ENCODE assay signal across 1 cellular context in the genomic region with DNA sequence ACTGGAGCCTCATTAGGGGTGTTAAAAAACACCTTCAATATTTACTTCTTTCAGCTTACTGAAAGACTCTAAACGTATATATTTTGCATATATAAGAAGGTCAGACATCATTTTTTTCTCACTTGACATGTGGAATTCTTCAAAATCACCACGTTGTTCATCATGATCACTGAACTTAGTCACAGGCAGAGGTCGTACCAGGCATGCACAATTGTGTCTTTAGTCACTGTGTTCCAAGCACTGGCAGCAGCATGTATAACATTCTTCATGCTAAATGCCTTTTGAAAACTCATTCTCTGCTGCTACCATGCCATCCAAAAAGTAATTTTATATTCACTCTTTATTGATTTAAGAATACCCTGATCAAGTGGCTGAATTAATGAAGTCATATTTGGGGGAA.
TF ChIP-seq lines count a peak whose summit lies in the region.

No MANE protein-coding gene starts in this region.

TF ChIP-seq in SK-N-SH, 30 proteins besides CTCF, POLR2A, EP300 and RAD21:
- TF ChIP-seq RXRA (IDR thresholded peaks at IDR 0.05; ENCODE audit: borderline replicate concordance, low read depth) (0 out of 2 replicates have a peak, but pooled peaks have one; percentile 12), SMC3 (IDR thresholded peaks at IDR 0.05; ENCODE audit: low read depth, low read length) (no peak)
TF ChIP-seq in SK-N-SH: peak in this region for 1.
